In genomic region chr6:37761872-37762271, GRCh38 we compare ENCODE assay signal across 19 cellular contexts.
"Had no signal": no experiment of that assay in that cellular context is flagged by ENCODE, and none has a peak within 500 bp of the region (broad histone marks: within the 10 kb centered on the region; RNA-seq: fewer than 3 reads in every experiment).

No MANE protein-coding gene starts in this region.

- ATAC-seq: activated CD8-positive, alpha-beta T cell treated with anti-CD3 and anti-CD28 coated beads for 36 hours; activated T-helper 17 cell treated with anti-CD3 and anti-CD28 coated beads, Interleukin-2, amount 50 U/mL, for 72 hours; body of pancreas; natural killer cell; sciatic nerve; T-cell had no signal

- DNase-seq: activated CD4-positive, alpha-beta T cell treated with anti-CD3 and anti-CD28 coated beads for 48 hours; activated CD4-positive, CD25-positive, alpha-beta regulatory T cell; activated CD8-positive, alpha-beta T cell treated with anti-CD3 and anti-CD28 coated beads for 36 hours; activated naive CD4-positive, alpha-beta T cell treated with Interleukin-2 at 50 U/mL for 16 hours; activated T-cell treated with anti-CD3 and anti-CD28 coated beads, Interleukin-2, amount 50 U/mL, for 1 hour; body of pancreas; hypothalamus; mesenchymal stem cell; natural killer cell; pancreas; spleen; stimulated activated CD4-positive, alpha-beta T cell treated with anti-CD3 and anti-CD28 coated beads, Interleukin-4, amount 100 ng/mL, for 4 hours; stimulated activated naive CD4-positive, alpha-beta T cell; substantia nigra; T-cell; T-helper 9 cell; tibial artery had no signal
